In genomic region chr11:128914216-128915147, GRCh38 we compare ENCODE assay signal across 18 cellular contexts. TPM values are rescaled to one million over a fixed set of nuclear protein-coding genes. Genes with fewer than 3 reads are reported as not detected.
"Had no signal": no experiment of that assay in that cellular context is flagged by ENCODE, and none has a peak within 500 bp of the region (broad histone marks: within the 10 kb centered on the region; RNA-seq: fewer than 3 reads in every experiment).

No MANE protein-coding gene starts in this region.

- H3K4me3 ChIP-seq: gastroesophageal sphincter, hepatocyte, lung, psoas muscle, sigmoid colon had no signal

- ATAC-seq: activated CD4-positive, CD25-positive, alpha-beta regulatory T cell treated with anti-CD3 and anti-CD28 coated beads, Interleukin-2, amount 50 U/mL, for 24 hours; activated CD8-positive, alpha-beta memory T cell treated with anti-CD3 and anti-CD28 coated beads, Interleukin-2, amount 10 ng/mL, durations not matched to agents 7 days and 5 days; gastroesophageal sphincter; naive thymus-derived CD4-positive, alpha-beta T cell; psoas muscle had no signal

- H2AFZ ChIP-seq: hepatocyte had no signal

- H3K9me3 ChIP-seq: gastroesophageal sphincter, psoas muscle, sigmoid colon had no signal

- H3K27ac ChIP-seq: brain microvascular endothelial cell, gastroesophageal sphincter, hepatocyte, psoas muscle, sigmoid colon had no signal

- H3K36me3 ChIP-seq: brain microvascular endothelial cell, gastroesophageal sphincter, sigmoid colon had no signal

- H3K4me1 ChIP-seq: psoas muscle, sigmoid colon had no signal

- DNase-seq: activated CD4-positive, alpha-beta T cell treated with anti-CD3 and anti-CD28 coated beads, Interleukin-2, amount 50 U/mL, for 48 hours; activated CD8-positive, alpha-beta memory T cell treated with anti-CD3 and anti-CD28 coated beads, Interleukin-2, amount 10 ng/mL, durations not matched to agents 7 days and 5 days; activated gamma-delta T cell; activated T-cell treated with anti-CD3 and anti-CD28 coated beads, Interleukin-2, amount 50 U/mL, for 24 hours; amygdala; brain microvascular endothelial cell; naive thymus-derived CD4-positive, alpha-beta T cell; psoas muscle; sigmoid colon; stimulated activated CD4-positive, alpha-beta T cell treated with anti-CD3 and anti-CD28 coated beads, Interleukin-12 subunit alpha, Interleukin-12 subunit beta, amount 100 ng/mL, for 4 hours; stimulated activated naive CD4-positive, alpha-beta T cell; SW 1271 had no signal

- H3K4me2 ChIP-seq: hepatocyte had no signal

- H3K27me3 ChIP-seq: brain microvascular endothelial cell, gastroesophageal sphincter, hepatocyte had no signal

RNA-seq across cellular contexts. Expression of gene KCNJ5, which starts 23.3 kb away (rescaled TPM):
- total RNA-seq: activated CD8-positive, alpha-beta memory T cell treated with anti-CD3 and anti-CD28 coated beads, Interleukin-2, amount 10 ng/mL, durations not matched to agents 7 days and 5 days had no signal
- polyA plus RNA-seq: naive thymus-derived CD4-positive, alpha-beta T cell had no signal

RNA-seq across cellular contexts. Expression of gene TP53AIP1, which starts 28.2 kb away (rescaled TPM):
- total RNA-seq: activated CD8-positive, alpha-beta memory T cell treated with anti-CD3 and anti-CD28 coated beads, Interleukin-2, amount 10 ng/mL, durations not matched to agents 7 days and 5 days; mononuclear cell; naive thymus-derived CD4-positive, alpha-beta T cell had no signal
- polyA plus RNA-seq: naive thymus-derived CD4-positive, alpha-beta T cell had no signal

RNA-seq across cellular contexts. Expression of gene KCNJ1, which starts 47.4 kb away (rescaled TPM):
- total RNA-seq: activated CD8-positive, alpha-beta memory T cell treated with anti-CD3 and anti-CD28 coated beads, Interleukin-2, amount 10 ng/mL, durations not matched to agents 7 days and 5 days; hepatocyte; naive thymus-derived CD4-positive, alpha-beta T cell; psoas muscle; ureter had no signal
- polyA plus RNA-seq: hepatocyte, psoas muscle, sigmoid colon had no signal
